In genomic region chrX:135973548-135974278, GRCh38 we compare ENCODE assay signal across 1 cellular context.
TF ChIP-seq lines count a peak whose summit lies in the region.

Gene MMGT1, minus strand, starts transcription at chrX:135973988. Its CDS starts 313 bp downstream, at chrX:135973675.

TF ChIP-seq in neural cell, 6 proteins besides CTCF, POLR2A, EP300 and RAD21 (continued from another document):
- TF ChIP-seq REST (IDR thresholded peaks at IDR 0.05; ENCODE audit: borderline replicate concordance) (peak; percentile 68), POLR2AphosphoS5 (IDR thresholded peaks at IDR 0.05) (peak; percentile 66)
